In genomic region chr7:87548123-87548919, GRCh38 we compare ENCODE assay signal across 15 cellular contexts. TPM values are rescaled to one million over a fixed set of nuclear protein-coding genes. Genes with fewer than 3 reads are reported as not detected.
"Had no signal": no experiment of that assay in that cellular context is flagged by ENCODE, and none has a peak within 500 bp of the region (broad histone marks: within the 10 kb centered on the region; RNA-seq: fewer than 3 reads in every experiment).

No MANE protein-coding gene starts in this region.

- H3K27me3 ChIP-seq: foreskin keratinocyte, neutrophil, stomach, transverse colon had no signal

- H3K4me1 ChIP-seq: foreskin keratinocyte, stomach, transverse colon had no signal

- ATAC-seq: effector memory CD8-positive, alpha-beta T cell; foreskin keratinocyte; naive thymus-derived CD8-positive, alpha-beta T cell; sciatic nerve had no signal

- H3K27me3 Mint-ChIP-seq: dendritic cell treated with granulocyte-macrophage colony-stimulating factor and Interleukin-4, amounts not matched to agents 40 ng/mL and 50 ng/mL, for 4 days; effector memory CD8-positive, alpha-beta T cell; naive thymus-derived CD8-positive, alpha-beta T cell had no signal

- H3K36me3 ChIP-seq: neutrophil, thoracic aorta, transverse colon had no signal

- H3K9me3 Mint-ChIP-seq: dendritic cell treated with granulocyte-macrophage colony-stimulating factor and Interleukin-4, amounts not matched to agents 40 ng/mL and 50 ng/mL, for 4 days; effector memory CD8-positive, alpha-beta T cell; naive thymus-derived CD8-positive, alpha-beta T cell had no signal

- H3K27ac ChIP-seq: epithelial cell of prostate, foreskin keratinocyte, neutrophil, stomach, thoracic aorta, transverse colon had no signal

- DNase-seq: effector memory CD8-positive, alpha-beta T cell; foreskin keratinocyte; mesendoderm; naive thymus-derived CD8-positive, alpha-beta T cell; posterior cingulate gyrus; stimulated activated naive CD4-positive, alpha-beta T cell; stomach; substantia nigra; transverse colon had no signal

- H3K4me3 ChIP-seq: stomach, thoracic aorta, transverse colon had no signal

- H3K4me1 Mint-ChIP-seq: naive thymus-derived CD8-positive, alpha-beta T cell had no signal

- H3K4me3 Mint-ChIP-seq: dendritic cell treated with granulocyte-macrophage colony-stimulating factor and Interleukin-4, amounts not matched to agents 40 ng/mL and 50 ng/mL, for 4 days; effector memory CD8-positive, alpha-beta T cell; naive thymus-derived CD8-positive, alpha-beta T cell had no signal

- H3K27ac Mint-ChIP-seq: dendritic cell treated with granulocyte-macrophage colony-stimulating factor and Interleukin-4, amounts not matched to agents 40 ng/mL and 50 ng/mL, for 4 days had no signal

RNA-seq across cellular contexts. Expression of gene ABCB1, which starts 52.4 kb away (rescaled TPM):
- total RNA-seq: foreskin keratinocyte, osteoblast had no signal
- polyA plus RNA-seq: foreskin keratinocyte had no signal
